Comparison of ENCODE assay signal across 1 cellular context in genomic region chr1:43389326-43390313, GRCh38.
TF ChIP-seq lines count a peak whose summit lies in the region.

Gene MED8, minus strand, starts transcription at chr1:43389800. Its CDS starts 36 bp downstream, at chr1:43389764.
Gene SZT2, plus strand, starts transcription at chr1:43389899. Its CDS starts 70 bp downstream, at chr1:43389969.

TF ChIP-seq in GM12878, 131 proteins besides CTCF, POLR2A, EP300 and RAD21 (continued from another document and continues in another):
- TF ChIP-seq E4F1 (IDR thresholded peaks at IDR 0.05; ENCODE audit: borderline replicate concordance, partially characterized antibody): peak; percentile 82
- TF ChIP-seq SPI1 (IDR thresholded peaks at IDR 0.05; ENCODE audit: borderline replicate concordance, insufficient read depth, low read depth, low read length): peak; percentile 85
- TF ChIP-seq NBN (IDR thresholded peaks at IDR 0.05): peak; percentile 89
- TF ChIP-seq NFXL1 (IDR thresholded peaks at IDR 0.05; ENCODE audit: borderline replicate concordance): no peak
- TF ChIP-seq MEF2A (IDR thresholded peaks at IDR 0.05; ENCODE audit: insufficient read depth, low read depth, low read length): no peak
- TF ChIP-seq SIN3A (IDR thresholded peaks at IDR 0.05; ENCODE audit: low read depth, low read length): peak; percentile 80; the same call in 1 of the 2 replicates
- peak; percentile 52; the same call in 1 of the 2 replicates for TF ChIP-seq ATF7 (IDR thresholded peaks at IDR 0.05; ENCODE audit: low read depth)
- TF ChIP-seq RELA (IDR thresholded peaks at IDR 0.05; ENCODE audit: borderline replicate concordance, partially characterized antibody): peak; percentile 22
- no peak for TF ChIP-seq REST (IDR thresholded peaks at IDR 0.05; ENCODE audit: low read depth, low read length)
- no peak for TF ChIP-seq IRF4 (IDR thresholded peaks at IDR 0.05; ENCODE audit: low read depth, low read length)
- TF ChIP-seq EZH2 (IDR thresholded peaks at IDR 0.05; ENCODE audit: borderline replicate concordance, control insufficient read depth, low read depth, low read length): no peak
- peak; percentile 78; the same call in 1 of the 2 replicates for TF ChIP-seq MXI1 (IDR thresholded peaks at IDR 0.05; ENCODE audit: low read depth, low read length)
- TF ChIP-seq FOXK2 (IDR thresholded peaks at IDR 0.05): no peak
- no peak for TF ChIP-seq STAT1 (conservative IDR thresholded peaks at IDR 0.05)
- TF ChIP-seq NFIC (IDR thresholded peaks at IDR 0.05; ENCODE audit: low read depth, low read length): no peak
- TF ChIP-seq MTA3 (IDR thresholded peaks at IDR 0.05; ENCODE audit: borderline replicate concordance, low read length): no peak
- peak; percentile 62 for TF ChIP-seq NKRF (conservative IDR thresholded peaks at IDR 0.05)
- 0 out of 2 replicates have a peak, but pooled peaks have one; percentile 8 for TF ChIP-seq SMARCA5 (IDR thresholded peaks at IDR 0.05)
- TF ChIP-seq ZBED1 (IDR thresholded peaks at IDR 0.05; ENCODE audit: borderline replicate concordance): no peak
- peak; percentile 90 for TF ChIP-seq HDGF (IDR thresholded peaks at IDR 0.05)
- no peak for TF ChIP-seq TARDBP (IDR thresholded peaks at IDR 0.05; ENCODE audit: borderline replicate concordance)
- peak; percentile 57; the same call in 1 of the 2 replicates for TF ChIP-seq CBFB (IDR thresholded peaks at IDR 0.05; ENCODE audit: low read depth)
- peak; percentile 80 for TF ChIP-seq SMAD1 (IDR thresholded peaks at IDR 0.05; ENCODE audit: low read depth, partially characterized antibody)
- TF ChIP-seq POLR2AphosphoS5 (IDR thresholded peaks at IDR 0.05; ENCODE audit: low read length): peak; percentile 80
- no peak for TF ChIP-seq CHD4 (IDR thresholded peaks at IDR 0.05)
- TF ChIP-seq IRF5 (IDR thresholded peaks at IDR 0.05; ENCODE audit: borderline replicate concordance): no peak
- TF ChIP-seq HCFC1 (IDR thresholded peaks at IDR 0.05; ENCODE audit: low read length): peak; percentile 57
- peak; percentile 80 for TF ChIP-seq TAF1 (IDR thresholded peaks at IDR 0.05; ENCODE audit: borderline replicate concordance, low read depth, low read length)
- no peak for TF ChIP-seq BMI1 (IDR thresholded peaks at IDR 0.05; ENCODE audit: borderline replicate concordance)
- no peak; the same call in none of the 2 replicates for TF ChIP-seq GATAD2B (conservative IDR thresholded peaks at IDR 0.05; ENCODE audit: low read depth)
- no peak for TF ChIP-seq BCL11A (IDR thresholded peaks at IDR 0.05; ENCODE audit: low read depth, low read length)
- TF ChIP-seq PML (IDR thresholded peaks at IDR 0.05; ENCODE audit: low read length): peak; percentile 86; the same call in 1 of the 2 replicates
- TF ChIP-seq POU2F2 (IDR thresholded peaks at IDR 0.05; ENCODE audit: borderline replicate concordance, low read depth, low read length): peak; percentile 48; the same call in 1 of the 3 replicates
- TF ChIP-seq KLF5 (IDR thresholded peaks at IDR 0.05; ENCODE audit: partially characterized antibody): no peak
- TF ChIP-seq MYB (IDR thresholded peaks at IDR 0.05; ENCODE audit: borderline replicate concordance, low read depth, low read length): no peak
- no peak for TF ChIP-seq KAT2A (conservative IDR thresholded peaks at IDR 0.05; ENCODE audit: control insufficient read depth, low read depth, low read length)
- no peak for TF ChIP-seq TCF7 (IDR thresholded peaks at IDR 0.05; ENCODE audit: borderline replicate concordance)
- TF ChIP-seq STAT3 (IDR thresholded peaks at IDR 0.05; ENCODE audit: low read depth, low read length): no peak
- TF ChIP-seq IRF3 (IDR thresholded peaks at IDR 0.05): peak; percentile 67; the same call in 1 of the 2 replicates
- no peak for TF ChIP-seq ZSCAN29 (IDR thresholded peaks at IDR 0.05)
- peak; percentile 100 for TF ChIP-seq NR2F1 (conservative IDR thresholded peaks at IDR 0.05)
- TF ChIP-seq PAX5 (IDR thresholded peaks at IDR 0.05; ENCODE audit: borderline replicate concordance, low read depth, low read length): no peak
- TF ChIP-seq RAD51 (IDR thresholded peaks at IDR 0.05): no peak
- no peak for TF ChIP-seq SRF (IDR thresholded peaks at IDR 0.05; ENCODE audit: low read depth in 2 of 2, low read length in 2 of 2)
- peak; percentile 98 for TF ChIP-seq NR2C1 (IDR thresholded peaks at IDR 0.05)
- no peak for TF ChIP-seq KDM1A (IDR thresholded peaks at IDR 0.05; ENCODE audit: borderline replicate concordance)
- no peak for TF ChIP-seq ZNF384 (IDR thresholded peaks at IDR 0.05; ENCODE audit: borderline replicate concordance, low read depth, low read length)
- peak; percentile 69 for TF ChIP-seq E2F8 (IDR thresholded peaks at IDR 0.05; ENCODE audit: low read depth, partially characterized antibody)
- no peak for TF ChIP-seq FOS (IDR thresholded peaks at IDR 0.05; ENCODE audit: borderline replicate concordance, extremely low read depth, insufficient read length)
- TF ChIP-seq RB1 (IDR thresholded peaks at IDR 0.05; ENCODE audit: borderline replicate concordance): no peak; the same call in 1 of the 2 replicates
- no peak for TF ChIP-seq E2F4 (IDR thresholded peaks at IDR 0.05; ENCODE audit: low read depth, low read length)
